ENCODE assay signal across 9 cellular contexts in genomic region chr9:27377147-27377807, GRCh38.
DNase-seq lines count a peak whose midpoint lies in the region; ATAC-seq and TF ChIP-seq lines count a peak whose summit lies in the region.
"Had no signal": no experiment of that assay in that cellular context is flagged by ENCODE, and none has a peak within 500 bp of the region (broad histone marks: within the 10 kb centered on the region; RNA-seq: fewer than 3 reads in every experiment).

No MANE protein-coding gene starts in this region.

- no peak overlapping the region for H3K9ac ChIP-seq in smooth muscle cell (ENCODE audit: low read depth)

- H3K36me3 ChIP-seq in psoas muscle (ENCODE audit: insufficient read depth in 1 of 2, low read depth in 1 of 2) (no peaks in the 10 kb centered on the region), smooth muscle cell (ENCODE audit: low read depth) (no peaks in the 10 kb centered on the region)

- whole genome bisulfite sequencing in psoas muscle, 3 donors, result 28 to 41% (median 30%) methylated on average over 8 of the region's 8 CpGs
- WGBS in smooth muscle cell (ENCODE audit: low lambda C conversion rate), result 68% methylated on average over 8 of the region's 8 CpGs

- no peaks in the 10 kb centered on the region for H3K27me3 ChIP-seq in psoas muscle (ENCODE audit: insufficient read depth in 3 of 3, low read length in 2 of 3)
- H3K27me3 ChIP-seq in smooth muscle cell (ENCODE audit: low read depth), result peaks cover 6% of the 10 kb centered on the region

- H3K9me3 ChIP-seq in psoas muscle (no peaks in the 10 kb centered on the region), smooth muscle cell (replicated peaks; ENCODE audit: low read depth) (no peaks in the 10 kb centered on the region)

- peak; percentile 74 for DNase-seq in NCI-H69 (lab: John Stamatoyannopoulos, UW)
- DNase-seq in psoas muscle, result no peak
- no peak for DNase-seq in AG08395 (ENCODE audit: low spot score)
- no peak for DNase-seq in NCI-H2081 (lab: John Stamatoyannopoulos, UW)
- no peak for DNase-seq in activated CD4-positive, alpha-beta T cell treated with anti-CD3 and anti-CD28 coated beads, Interleukin-2, amount 50 U/mL, for 1 hour
- DNase-seq in smooth muscle cell (lab: John Stamatoyannopoulos, UW; ENCODE audit: unreplicated experiment), result no peak

- H3K4me2 ChIP-seq in smooth muscle cell, result no peak overlapping the region

- H3F3A ChIP-seq in smooth muscle cell (ENCODE audit: low read depth), result no peaks in the 10 kb centered on the region

- no peaks in the 10 kb centered on the region for H4K20me1 ChIP-seq in smooth muscle cell (ENCODE audit: low read depth)

- intact Hi-C loops in psoas muscle (cut with DNase I), result loop anchor here in 1 of 2 donors (5.0 kb wide), 1 partner anchor 150 kb away; the partner anchor contains the start of gene MOB3B

- no peaks in the 10 kb centered on the region for H3K79me2 ChIP-seq in smooth muscle cell (ENCODE audit: low read depth)

- ATAC-seq in GM19043 (IDR thresholded peaks at IDR 0.05; ENCODE audit: low read depth, unreplicated experiment), result peak; percentile 25
- peak; percentile 27 for ATAC-seq in HG02885 (IDR thresholded peaks at IDR 0.05; ENCODE audit: poor library complexity, unreplicated experiment)
- peak; percentile 93 to 95 (median 94) for ATAC-seq in psoas muscle

- TF ChIP-seq CTCF in psoas muscle (IDR thresholded peaks at IDR 0.05) (no peak), smooth muscle cell (IDR thresholded peaks at IDR 0.05; ENCODE audit: borderline replicate concordance, insufficient read depth, poor library complexity, severe bottlenecking) (no peak)

- peaks cover 33% of the 10 kb centered on the region for H3K4me1 ChIP-seq in psoas muscle
- H3K4me1 ChIP-seq in smooth muscle cell (ENCODE audit: low read depth), result no peaks in the 10 kb centered on the region

- H2AFZ ChIP-seq in smooth muscle cell (ENCODE audit: low read depth), result no peak overlapping the region

- peak overlapping the region; percentile 77 for H3K27ac ChIP-seq in psoas muscle
- H3K27ac ChIP-seq in smooth muscle cell (ENCODE audit: low read depth), result no peak overlapping the region
- H3K27ac ChIP-seq: SK-N-MC had no signal

- peak overlapping the region; percentile 16 for H3K4me3 ChIP-seq in psoas muscle
- H3K4me3 ChIP-seq in smooth muscle cell, result no peak overlapping the region
- H3K4me3 ChIP-seq: SK-N-MC had no signal

Comparison
In these comparisons a context has a peak if more than half of its experiments do, and no peak if none do; other contexts are left out.
1. ATAC-seq: peak in every context shown above with its lines; median percentile 94 in psoas muscle; 27 in HG02885; 25 in GM19043.